ENCODE assay signal across 14 cellular contexts in the genomic region with DNA sequence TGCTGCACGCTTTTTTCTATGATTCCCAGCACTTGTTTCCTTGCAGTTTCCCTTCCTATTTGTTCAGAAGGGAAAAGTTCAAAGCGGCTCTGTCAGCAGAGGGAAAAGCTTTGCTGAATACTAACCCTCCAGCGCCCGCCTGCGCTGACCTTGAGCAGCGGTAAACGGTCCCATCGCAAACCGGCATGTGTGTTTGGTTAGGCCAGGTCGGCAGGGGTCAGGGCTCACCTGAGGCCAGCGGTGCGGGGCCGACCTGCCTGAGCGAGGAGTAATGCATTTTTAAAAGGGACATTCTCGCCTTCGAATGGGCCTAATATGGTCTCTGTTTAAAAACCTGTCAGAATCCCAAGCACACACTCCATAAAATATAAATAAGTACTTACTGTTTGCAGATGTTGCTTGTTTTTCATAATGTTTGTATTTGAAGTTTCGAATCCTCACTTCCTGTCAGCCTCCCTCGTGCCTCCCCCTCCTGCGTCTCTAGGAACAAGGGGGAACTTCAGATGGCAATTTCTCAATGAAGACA.
A peak's percentile ranks its signal among the peaks of the same experiment; 100 is the strongest.
DNase-seq lines count a peak whose midpoint lies in the region; ATAC-seq and TF ChIP-seq lines count a peak whose summit lies in the region.
"Had no signal": no experiment of that assay in that cellular context is flagged by ENCODE, and none has a peak within 500 bp of the region (broad histone marks: within the 10 kb centered on the region; RNA-seq: fewer than 3 reads in every experiment).

No MANE protein-coding gene starts in this region.

- H3K4me3 ChIP-seq in choroid plexus epithelial cell (ENCODE audit: low read depth, low read length): peak overlapping the region; percentile 17

- ATAC-seq in HG03520 (IDR thresholded peaks at IDR 0.05; ENCODE audit: unreplicated experiment) (no peak), HG03135 (IDR thresholded peaks at IDR 0.05; ENCODE audit: unreplicated experiment) (no peak)

- DNase-seq in DMS153 (lab: John Stamatoyannopoulos, UW): peak; percentile 46
- DNase-seq in MV-4-11 (lab: John Stamatoyannopoulos, UW): peak; percentile 69
- DNase-seq in choroid plexus epithelial cell (ENCODE audit: low read depth): peak; percentile 25
- peak; percentile 13 for DNase-seq in midbrain (lab: John Stamatoyannopoulos, UW)
- no peak for DNase-seq in stimulated activated CD4-positive, alpha-beta T cell treated with anti-CD3 and anti-CD28 coated beads, Interleukin-2, amount 100 ng/mL, for 48 hours
- DNase-seq in middle frontal gyrus (ENCODE audit: extremely low spot score, low spot score): no peak
- DNase-seq: esophagus squamous epithelium; GF-D8; NCI-H1417; NCI-H526 treated with DMSO at 0.1 percent for 48 hours; SHP77 treated with DMSO at 0.1 percent for 48 hours; stimulated activated naive CD4-positive, alpha-beta T cell treated with Interleukin-2 at 50 U/mL for 16 hours had no signal

- TF ChIP-seq CTCF in choroid plexus epithelial cell (conservative IDR thresholded peaks at IDR 0.05; ENCODE audit: low read depth, low read length): peak; percentile 19

Comparison
In these comparisons a context has a peak if more than half of its experiments do, and no peak if none do; other contexts are left out.
1. DNase-seq: peak in DMS153 (single experiment), MV-4-11 (single experiment), choroid plexus epithelial cell (single experiment) and midbrain (single experiment); none in stimulated activated CD4-positive, alpha-beta T cell treated with anti-CD3 and anti-CD28 coated beads, Interleukin-2, amount 100 ng/mL, for 48 hours (0 of 2) and middle frontal gyrus (single experiment).